1 cellular context compared by ENCODE assay signal in genomic region chr4:109691411-109691920, GRCh38.
TF ChIP-seq lines count a peak whose summit lies in the region.

No MANE protein-coding gene starts in this region.

TF ChIP-seq in IMR-90, 13 proteins besides CTCF, POLR2A, EP300 and RAD21:
- TF ChIP-seq ELK1 (IDR thresholded peaks at IDR 0.05; ENCODE audit: borderline replicate concordance, low read depth, low read length): no peak
- TF ChIP-seq MXI1 (IDR thresholded peaks at IDR 0.05; ENCODE audit: borderline replicate concordance, low read depth, low read length): no peak
- no peak for TF ChIP-seq CHD1 (IDR thresholded peaks at IDR 0.05; ENCODE audit: low read depth, low read length)
- TF ChIP-seq CEBPB (IDR thresholded peaks at IDR 0.05; ENCODE audit: low read depth, low read length): no peak
- TF ChIP-seq FOS (IDR thresholded peaks at IDR 0.05; ENCODE audit: low read depth, low read length): no peak
- TF ChIP-seq MAZ (IDR thresholded peaks at IDR 0.05; ENCODE audit: borderline replicate concordance, low read depth, low read length): no peak
- TF ChIP-seq RCOR1 (IDR thresholded peaks at IDR 0.05; ENCODE audit: insufficient replicate concordance, low read length): no peak
- no peak for TF ChIP-seq MAFK (IDR thresholded peaks at IDR 0.05; ENCODE audit: low read depth, low read length)
- TF ChIP-seq RFX5 (IDR thresholded peaks at IDR 0.05; ENCODE audit: low read depth, low read length): no peak
- no peak for TF ChIP-seq USF2 (IDR thresholded peaks at IDR 0.05; ENCODE audit: low read depth, low read length)
- TF ChIP-seq BHLHE40 (IDR thresholded peaks at IDR 0.05; ENCODE audit: low read depth, low read length): no peak
- no peak for TF ChIP-seq NFE2L2 (IDR thresholded peaks at IDR 0.05; ENCODE audit: low read depth, low read length)
- no peak for TF ChIP-seq SMC3 (IDR thresholded peaks at IDR 0.05; ENCODE audit: low read depth, low read length)
